In the genomic region with DNA sequence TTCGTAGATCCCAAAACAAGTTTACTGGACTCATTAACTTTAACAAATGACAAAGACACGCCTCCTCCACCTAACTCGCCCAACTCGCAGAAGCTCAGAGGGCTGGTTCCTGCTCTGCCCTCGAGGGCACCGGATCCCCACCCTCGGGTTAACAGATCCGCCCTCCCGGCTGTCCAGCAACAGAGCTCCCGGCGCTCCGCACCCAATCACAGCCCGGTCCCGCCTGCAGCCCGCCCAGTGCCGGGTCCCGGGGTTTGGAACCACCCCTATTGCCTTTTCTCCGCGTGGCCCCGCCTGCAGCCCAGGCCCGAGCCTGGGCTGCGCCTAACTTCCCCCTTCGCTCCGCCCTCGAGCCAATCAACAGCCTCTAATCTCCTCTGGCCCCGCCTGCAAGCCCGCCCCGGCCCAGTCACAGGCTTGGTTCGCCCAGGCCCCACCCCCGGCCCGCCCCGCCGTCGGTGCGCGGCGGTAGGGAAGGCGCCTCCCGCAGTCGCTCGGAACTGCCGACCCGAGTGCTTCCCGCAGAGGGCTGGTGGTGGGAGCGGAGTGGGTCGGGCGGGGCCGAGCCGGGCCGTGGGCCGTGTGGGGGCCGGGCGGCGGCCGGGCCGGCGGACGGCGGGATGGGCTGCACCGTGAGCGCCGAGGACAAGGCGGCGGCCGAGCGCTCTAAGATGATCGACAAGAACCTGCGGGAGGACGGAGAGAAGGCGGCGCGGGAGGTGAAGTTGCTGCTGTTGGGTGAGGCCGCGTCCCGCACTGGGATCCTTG, we compare ENCODE assay signal across 1 cellular context.
TF ChIP-seq lines count a peak whose summit lies in the region.

GNAI2 (plus strand) TSS at position 489 of the 768 bp plus-strand sequence; CDS start at position 621, 132 bp downstream.

TF ChIP-seq in HepG2, 621 proteins besides CTCF, POLR2A, EP300 and RAD21 (continued from another document and continues in another):
- no peak; the same call in 1 of the 2 replicates for TF ChIP-seq YEATS4 (CRISPR knock-in tag; IDR thresholded peaks at IDR 0.05; ENCODE audit: borderline replicate concordance)
- no peak for TF ChIP-seq ZNF451 (CRISPR knock-in tag; IDR thresholded peaks at IDR 0.05)
- TF ChIP-seq, protein P1, sequence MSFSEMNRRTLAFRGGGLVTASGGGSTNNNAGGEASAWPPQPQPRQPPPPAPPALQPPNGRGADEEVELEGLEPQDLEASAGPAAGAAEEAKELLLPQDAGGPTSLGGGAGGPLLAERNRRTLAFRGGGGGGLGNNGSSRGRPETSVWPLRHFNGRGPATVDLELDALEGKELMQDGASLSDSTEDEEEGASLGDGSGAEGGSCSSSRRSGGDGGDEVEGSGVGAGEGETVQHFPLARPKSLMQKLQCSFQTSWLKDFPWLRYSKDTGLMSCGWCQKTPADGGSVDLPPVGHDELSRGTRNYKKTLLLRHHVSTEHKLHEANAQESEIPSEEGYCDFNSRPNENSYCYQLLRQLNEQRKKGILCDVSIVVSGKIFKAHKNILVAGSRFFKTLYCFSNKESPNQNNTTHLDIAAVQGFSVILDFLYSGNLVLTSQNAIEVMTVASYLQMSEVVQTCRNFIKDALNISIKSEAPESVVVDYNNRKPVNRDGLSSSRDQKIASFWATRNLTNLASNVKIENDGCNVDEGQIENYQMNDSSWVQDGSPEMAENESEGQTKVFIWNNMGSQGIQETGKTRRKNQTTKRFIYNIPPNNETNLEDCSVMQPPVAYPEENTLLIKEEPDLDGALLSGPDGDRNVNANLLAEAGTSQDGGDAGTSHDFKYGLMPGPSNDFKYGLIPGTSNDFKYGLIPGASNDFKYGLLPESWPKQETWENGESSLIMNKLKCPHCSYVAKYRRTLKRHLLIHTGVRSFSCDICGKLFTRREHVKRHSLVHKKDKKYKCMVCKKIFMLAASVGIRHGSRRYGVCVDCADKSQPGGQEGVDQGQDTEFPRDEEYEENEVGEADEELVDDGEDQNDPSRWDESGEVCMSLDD (CRISPR knock-in tag; IDR thresholded peaks at IDR 0.05; ENCODE audit: borderline replicate concordance): no peak
- TF ChIP-seq ZNF235 (CRISPR knock-in tag; IDR thresholded peaks at IDR 0.05; ENCODE audit: borderline replicate concordance): no peak
- no peak for TF ChIP-seq HDAC6 (IDR thresholded peaks at IDR 0.05; ENCODE audit: low read depth, low read length)
- TF ChIP-seq ZNF180 (CRISPR knock-in tag; IDR thresholded peaks at IDR 0.05; ENCODE audit: borderline replicate concordance, low read depth): no peak
- TF ChIP-seq SAP130 (CRISPR knock-in tag; IDR thresholded peaks at IDR 0.05; ENCODE audit: low read depth): peak; percentile 61
- TF ChIP-seq ELF3 (CRISPR knock-in tag; IDR thresholded peaks at IDR 0.05): peak; percentile 60
- no peak for TF ChIP-seq ZKSCAN1 (IDR thresholded peaks at IDR 0.05; ENCODE audit: low read length)
- no peak for TF ChIP-seq SIX1 (CRISPR knock-in tag; IDR thresholded peaks at IDR 0.05; ENCODE audit: borderline replicate concordance)
- TF ChIP-seq CHD4 (IDR thresholded peaks at IDR 0.05; ENCODE audit: borderline replicate concordance, low read length): no peak
- TF ChIP-seq KAT8 (CRISPR knock-in tag; IDR thresholded peaks at IDR 0.05): peak; percentile 20
- no peak for TF ChIP-seq SYNCRIP (IDR thresholded peaks at IDR 0.05; ENCODE audit: insufficient read depth, low read depth, low read length)
- TF ChIP-seq ZBTB26 (CRISPR knock-in tag; IDR thresholded peaks at IDR 0.05; ENCODE audit: borderline replicate concordance): no peak
- peak; percentile 84 for TF ChIP-seq ZFY (CRISPR knock-in tag; IDR thresholded peaks at IDR 0.05)
- no peak for TF ChIP-seq DMAP1 (CRISPR knock-in tag; IDR thresholded peaks at IDR 0.05)
- TF ChIP-seq POGK (CRISPR knock-in tag; conservative IDR thresholded peaks at IDR 0.05): no peak
- TF ChIP-seq CREM (IDR thresholded peaks at IDR 0.05): no peak
- no peak for TF ChIP-seq CREM (CRISPR knock-in tag; IDR thresholded peaks at IDR 0.05)
- no peak for TF ChIP-seq JARID2 (CRISPR knock-in tag; IDR thresholded peaks at IDR 0.05; ENCODE audit: insufficient replicate concordance)
- no peak for TF ChIP-seq ZKSCAN5 (CRISPR knock-in tag; IDR thresholded peaks at IDR 0.05)
- peak; percentile 67; the same call in 1 of the 2 replicates for TF ChIP-seq ARID4A (CRISPR knock-in tag; IDR thresholded peaks at IDR 0.05; ENCODE audit: borderline replicate concordance)
- TF ChIP-seq CREB1 (IDR thresholded peaks at IDR 0.05): no peak
- no peak for TF ChIP-seq CREB1 (CRISPR knock-in tag; IDR thresholded peaks at IDR 0.05)
- TF ChIP-seq, protein P2, sequence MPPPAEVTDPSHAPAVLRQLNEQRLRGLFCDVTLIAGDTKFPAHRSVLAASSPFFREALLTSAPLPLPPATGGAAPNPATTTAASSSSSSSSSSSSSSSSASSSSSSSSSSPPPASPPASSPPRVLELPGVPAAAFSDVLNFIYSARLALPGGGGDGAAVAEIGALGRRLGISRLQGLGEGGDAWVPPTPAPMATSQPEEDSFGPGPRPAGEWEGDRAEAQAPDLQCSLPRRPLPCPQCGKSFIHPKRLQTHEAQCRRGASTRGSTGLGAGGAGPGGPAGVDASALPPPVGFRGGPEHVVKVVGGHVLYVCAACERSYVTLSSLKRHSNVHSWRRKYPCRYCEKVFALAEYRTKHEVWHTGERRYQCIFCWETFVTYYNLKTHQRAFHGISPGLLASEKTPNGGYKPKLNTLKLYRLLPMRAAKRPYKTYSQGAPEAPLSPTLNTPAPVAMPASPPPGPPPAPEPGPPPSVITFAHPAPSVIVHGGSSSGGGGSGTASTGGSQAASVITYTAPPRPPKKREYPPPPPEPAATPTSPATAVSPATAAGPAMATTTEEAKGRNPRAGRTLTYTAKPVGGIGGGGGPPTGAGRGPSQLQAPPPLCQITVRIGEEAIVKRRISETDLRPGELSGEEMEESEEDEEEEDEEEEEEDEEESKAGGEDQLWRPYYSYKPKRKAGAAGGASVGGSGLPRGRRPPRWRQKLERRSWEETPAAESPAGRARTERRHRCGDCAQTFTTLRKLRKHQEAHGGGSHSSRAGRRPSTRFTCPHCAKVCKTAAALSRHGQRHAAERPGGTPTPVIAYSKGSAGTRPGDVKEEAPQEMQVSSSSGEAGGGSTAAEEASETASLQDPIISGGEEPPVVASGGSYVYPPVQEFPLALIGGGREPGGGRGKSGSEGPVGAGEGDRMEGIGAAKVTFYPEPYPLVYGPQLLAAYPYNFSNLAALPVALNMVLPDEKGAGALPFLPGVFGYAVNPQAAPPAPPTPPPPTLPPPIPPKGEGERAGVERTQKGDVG (CRISPR knock-in tag; IDR thresholded peaks at IDR 0.05; ENCODE audit: borderline replicate concordance): no peak
- TF ChIP-seq, protein P3, sequence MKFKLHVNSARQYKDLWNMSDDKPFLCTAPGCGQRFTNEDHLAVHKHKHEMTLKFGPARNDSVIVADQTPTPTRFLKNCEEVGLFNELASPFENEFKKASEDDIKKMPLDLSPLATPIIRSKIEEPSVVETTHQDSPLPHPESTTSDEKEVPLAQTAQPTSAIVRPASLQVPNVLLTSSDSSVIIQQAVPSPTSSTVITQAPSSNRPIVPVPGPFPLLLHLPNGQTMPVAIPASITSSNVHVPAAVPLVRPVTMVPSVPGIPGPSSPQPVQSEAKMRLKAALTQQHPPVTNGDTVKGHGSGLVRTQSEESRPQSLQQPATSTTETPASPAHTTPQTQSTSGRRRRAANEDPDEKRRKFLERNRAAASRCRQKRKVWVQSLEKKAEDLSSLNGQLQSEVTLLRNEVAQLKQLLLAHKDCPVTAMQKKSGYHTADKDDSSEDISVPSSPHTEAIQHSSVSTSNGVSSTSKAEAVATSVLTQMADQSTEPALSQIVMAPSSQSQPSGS (CRISPR knock-in tag; IDR thresholded peaks at IDR 0.05): no peak
